In the genomic region with DNA sequence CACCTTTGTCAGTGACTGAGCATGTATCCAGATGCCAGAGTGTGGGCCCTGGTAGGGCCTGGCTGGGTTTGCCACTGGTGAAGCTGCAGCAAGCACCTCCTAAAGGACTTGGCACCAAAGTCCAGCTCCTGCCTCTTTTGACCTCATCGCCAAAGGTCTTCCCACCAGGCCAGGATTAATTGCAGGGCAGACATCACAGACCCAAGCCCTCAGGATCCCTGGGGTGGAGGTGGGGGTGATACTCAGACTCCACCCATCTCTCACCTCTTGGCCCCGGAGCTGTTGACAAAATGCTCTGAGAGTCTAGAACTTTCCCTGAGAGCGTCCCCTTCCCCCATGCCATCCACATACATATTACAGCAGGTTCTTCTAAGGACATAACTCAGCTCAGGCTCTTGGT, we compare ENCODE assay signal across 1 cellular context.
TF ChIP-seq lines count a peak whose summit lies in the region.

No MANE protein-coding gene starts in this region.

TF ChIP-seq in HEK293T, 16 proteins besides CTCF, POLR2A, EP300 and RAD21:
- TF ChIP-seq FOXA1 (IDR thresholded peaks at IDR 0.05) (no peak), NFRKB (IDR thresholded peaks at IDR 0.05) (no peak), L3MBTL2 (conservative IDR thresholded peaks at IDR 0.05) (no peak), ARNT (IDR thresholded peaks at IDR 0.05) (no peak), ZNF384 (IDR thresholded peaks at IDR 0.05) (no peak), HDGF (IDR thresholded peaks at IDR 0.05; ENCODE audit: borderline replicate concordance) (no peak), SUZ12 (IDR thresholded peaks at IDR 0.05) (no peak)
